In the genomic region with DNA sequence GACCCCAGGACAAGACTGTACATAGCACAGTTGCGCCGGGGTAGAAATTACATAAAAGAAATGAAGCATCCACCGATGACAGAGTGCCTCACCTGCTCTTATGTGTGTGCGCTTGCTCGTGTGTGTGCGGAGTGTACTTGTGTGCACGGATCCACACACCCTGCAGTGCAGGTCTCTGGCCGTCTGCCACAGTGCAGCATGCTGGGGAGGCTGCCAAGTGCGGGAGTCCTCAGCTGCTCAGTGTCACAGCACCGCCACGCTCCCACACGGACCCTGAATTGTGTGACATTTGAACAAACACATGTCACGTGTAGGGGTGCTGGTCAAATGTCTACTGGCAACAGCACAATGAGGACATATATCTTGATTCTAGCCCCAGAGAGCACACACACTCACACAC, we compare ENCODE assay signal across 15 cellular contexts.
A peak's percentile ranks its signal among the peaks of the same experiment; 100 is the strongest.
DNase-seq lines count a peak whose midpoint lies in the region; ATAC-seq and TF ChIP-seq lines count a peak whose summit lies in the region.
"Had no signal": no experiment of that assay in that cellular context is flagged by ENCODE, and none has a peak within 500 bp of the region (broad histone marks: within the 10 kb centered on the region; RNA-seq: fewer than 3 reads in every experiment).

No MANE protein-coding gene starts in this region.

- H2BK120ac ChIP-seq in trophoblast cell (ENCODE audit: insufficient read depth, low read length, poor library complexity), result no peak overlapping the region

- no peak overlapping the region for H3K4me3 Mint-ChIP-seq in activated naive CD4-positive, alpha-beta T cell treated with anti-CD3 and anti-CD28 coated beads for 36 hours
- H3K4me3 Mint-ChIP-seq: CD8-positive, alpha-beta T cell; naive thymus-derived CD4-positive, alpha-beta T cell had no signal

- no peaks in the 10 kb centered on the region for H4K20me1 ChIP-seq in SU-DHL-6 (ENCODE audit: low read depth, low read length)
- H4K20me1 ChIP-seq in hepatocyte (ENCODE audit: insufficient read depth, poor library complexity, severe bottlenecking), result no peaks in the 10 kb centered on the region

- H3K79me2 ChIP-seq in SU-DHL-6 (ENCODE audit: insufficient read depth, low read length) (no peaks in the 10 kb centered on the region), hepatocyte (no peaks in the 10 kb centered on the region), trophoblast cell (ENCODE audit: control insufficient read depth, insufficient read depth, low read length, poor library complexity) (no peaks in the 10 kb centered on the region)

- H3K27me3 Mint-ChIP-seq in activated naive CD4-positive, alpha-beta T cell treated with anti-CD3 and anti-CD28 coated beads for 36 hours (ENCODE audit: low read depth), result peaks cover 2% of the 10 kb centered on the region

- peak overlapping the region; percentile 62 for H3K23ac ChIP-seq in trophoblast cell (ENCODE audit: low read length)

- CTCF ChIA-PET in activated naive CD4-positive, alpha-beta T cell treated with anti-CD3 and anti-CD28 coated beads for 36 hours (lab: Charles Lee), result interaction anchor here (0.6 kb wide), 1 partner anchor 744 kb away, joined by 4 read pairs; no protein-coding TSS in a partner anchor

- H3K9me3 ChIP-seq in SU-DHL-6 (ENCODE audit: insufficient read depth, low read length) (no peaks in the 10 kb centered on the region), hepatocyte (ENCODE audit: low read depth) (no peaks in the 10 kb centered on the region), trophoblast cell (ENCODE audit: insufficient read depth, low read depth, low read length) (no peaks in the 10 kb centered on the region)

- H3K9ac ChIP-seq in SU-DHL-6 (ENCODE audit: low read length), result no peak overlapping the region
- no peak overlapping the region for H3K9ac ChIP-seq in trophoblast cell (ENCODE audit: low read length)

- H3F3A ChIP-seq in SU-DHL-6 (ENCODE audit: insufficient read depth), result no peaks in the 10 kb centered on the region

- no peaks in the 10 kb centered on the region for H3K9me2 ChIP-seq in SU-DHL-6 (replicated peaks; ENCODE audit: insufficient read depth, low read length)
- H3K9me2 ChIP-seq in hepatocyte (replicated peaks; ENCODE audit: insufficient read depth), result no peaks in the 10 kb centered on the region

- H3K27ac ChIP-seq in SU-DHL-6 (ENCODE audit: low read depth, low read length) (no peak overlapping the region), hepatocyte (no peak overlapping the region), trophoblast cell (ENCODE audit: low read depth, low read length) (no peak overlapping the region)

- H2BK12ac ChIP-seq in trophoblast cell (ENCODE audit: low read length), result no peak overlapping the region

- TF ChIP-seq CTCF in SU-DHL-6 (IDR thresholded peaks at IDR 0.05; ENCODE audit: insufficient read depth, low read length, poor library complexity, severe bottlenecking) (no peak), hepatocyte (IDR thresholded peaks at IDR 0.05; ENCODE audit: poor library complexity) (no peak), foreskin fibroblast (IDR thresholded peaks at IDR 0.05; ENCODE audit: low read depth, low read length) (no peak)

- no peak overlapping the region for H2BK5ac ChIP-seq in trophoblast cell (ENCODE audit: low read depth, low read length, poor library complexity)

- no peak overlapping the region for H3K14ac ChIP-seq in trophoblast cell (ENCODE audit: low read length)

- H2AK5ac ChIP-seq in trophoblast cell (ENCODE audit: low read length), result no peak overlapping the region

- intact Hi-C loops in activated naive CD4-positive, alpha-beta T cell treated with anti-CD3 and anti-CD28 coated beads for 36 hours (cut with micrococcal nuclease), result no loop called here

- no peak overlapping the region for H4K8ac ChIP-seq in trophoblast cell (ENCODE audit: low read depth, low read length)

- H4K91ac ChIP-seq in trophoblast cell (ENCODE audit: low read depth, low read length), result no peak overlapping the region

- H3K18ac ChIP-seq in trophoblast cell (ENCODE audit: low read length), result no peak overlapping the region

- H3K27me3 ChIP-seq in SU-DHL-6 (ENCODE audit: low read length) (no peaks in the 10 kb centered on the region), hepatocyte (no peaks in the 10 kb centered on the region), trophoblast cell (ENCODE audit: insufficient read depth, low read length) (no peaks in the 10 kb centered on the region)

- no peak overlapping the region for H3K27ac Mint-ChIP-seq in activated naive CD4-positive, alpha-beta T cell treated with anti-CD3 and anti-CD28 coated beads for 36 hours
- H3K27ac Mint-ChIP-seq: CD8-positive, alpha-beta T cell; naive thymus-derived CD4-positive, alpha-beta T cell had no signal

- H4K12ac ChIP-seq in trophoblast cell (ENCODE audit: low read depth, low read length), result no peak overlapping the region

- H3K4me3 ChIP-seq in SU-DHL-6 (ENCODE audit: insufficient read depth, low read length, poor library complexity, severe bottlenecking) (no peak overlapping the region), hepatocyte (no peak overlapping the region), trophoblast cell (ENCODE audit: low read depth, low read length) (peak overlapping the region; percentile 3), foreskin fibroblast (ENCODE audit: low read depth in 1 of 2, low read length in 2 of 2) (no peak overlapping the region)

- in situ Hi-C loops in G401 (cut with HindIII; ENCODE audit: low sequenced_read_pairs), result no loop called here

- no peaks in the 10 kb centered on the region for H3K36me3 Mint-ChIP-seq in activated naive CD4-positive, alpha-beta T cell treated with anti-CD3 and anti-CD28 coated beads for 36 hours (ENCODE audit: low read depth)
- H3K36me3 Mint-ChIP-seq: CD8-positive, alpha-beta T cell had no signal

- no peak for ATAC-seq in GM21515 (IDR thresholded peaks at IDR 0.05; ENCODE audit: unreplicated experiment)
- ATAC-seq: CD8-positive, alpha-beta T cell; naive thymus-derived CD4-positive, alpha-beta T cell had no signal

- H3K4ac ChIP-seq in trophoblast cell (ENCODE audit: low read depth, low read length), result no peak overlapping the region

- H3K36me3 ChIP-seq in SU-DHL-6 (ENCODE audit: low read length) (no peaks in the 10 kb centered on the region), hepatocyte (replicated peaks; ENCODE audit: insufficient read depth, low read depth) (no peaks in the 10 kb centered on the region), trophoblast cell (ENCODE audit: control insufficient read depth in 1 of 2, insufficient read depth in 2 of 2, low read length in 2 of 2) (no peaks in the 10 kb centered on the region)

- H3K4me1 ChIP-seq in hepatocyte (ENCODE audit: insufficient read depth) (peaks cover 9% of the 10 kb centered on the region), trophoblast cell (ENCODE audit: control insufficient read depth in 1 of 2, insufficient read depth in 2 of 2, low read length in 2 of 2) (no peaks in the 10 kb centered on the region)

- peaks cover 14% of the 10 kb centered on the region for H3K9me3 Mint-ChIP-seq in activated naive CD4-positive, alpha-beta T cell treated with anti-CD3 and anti-CD28 coated beads for 36 hours

- H3K79me1 ChIP-seq in trophoblast cell (ENCODE audit: low read length), result no peaks in the 10 kb centered on the region

- 47% methylated on average over 13 of the region's 13 CpGs for WGBS in hepatocyte (ENCODE audit: low lambda C conversion rate, missing lambda C conversion rate)
- WGBS in trophoblast cell (ENCODE audit: extremely low coverage, insufficient coverage, insufficient read length), result no CpG with 5 or more reads among the region's 13 CpGs

- H2AFZ ChIP-seq in SU-DHL-6 (ENCODE audit: low read depth, low read length, severe bottlenecking) (peak overlapping the region; percentile 91), hepatocyte (no peak overlapping the region), trophoblast cell (ENCODE audit: insufficient read depth, low read length, poor library complexity) (no peak overlapping the region)

- H3K4me2 ChIP-seq in SU-DHL-6 (ENCODE audit: low read depth, low read length, poor library complexity, severe bottlenecking) (no peak overlapping the region), hepatocyte (peak overlapping the region; percentile 58), trophoblast cell (ENCODE audit: low read length) (no peak overlapping the region)

- H3K4me1 Mint-ChIP-seq in activated naive CD4-positive, alpha-beta T cell treated with anti-CD3 and anti-CD28 coated beads for 36 hours (ENCODE audit: low read depth), result no peaks in the 10 kb centered on the region

- peak; percentile 3 for DNase-seq in G401 (ENCODE audit: low spot score)
- DNase-seq in hepatocyte (ENCODE audit: low spot score), result no peak
- no peak for DNase-seq in trophoblast cell
- DNase-seq in HPDE6-E6E7 (ENCODE audit: extremely low spot score), result no peak
- DNase-seq in activated naive CD4-positive, alpha-beta T cell treated with anti-CD3 and anti-CD28 coated beads for 36 hours, result no peak
- no peak for DNase-seq in foreskin fibroblast
- DNase-seq: activated CD4-positive, alpha-beta T cell treated with anti-CD3 and anti-CD28 coated beads for 1 hour; activated gamma-delta T cell treated with Interleukin-2 at 50 U/mL for 16 hours; CD8-positive, alpha-beta T cell; DND-41; naive thymus-derived CD4-positive, alpha-beta T cell; NCI-H2227 treated with DMSO at 0.1 percent for 48 hours; T-helper 9 cell had no signal
